8 cellular contexts compared by ENCODE assay signal in the genomic region with DNA sequence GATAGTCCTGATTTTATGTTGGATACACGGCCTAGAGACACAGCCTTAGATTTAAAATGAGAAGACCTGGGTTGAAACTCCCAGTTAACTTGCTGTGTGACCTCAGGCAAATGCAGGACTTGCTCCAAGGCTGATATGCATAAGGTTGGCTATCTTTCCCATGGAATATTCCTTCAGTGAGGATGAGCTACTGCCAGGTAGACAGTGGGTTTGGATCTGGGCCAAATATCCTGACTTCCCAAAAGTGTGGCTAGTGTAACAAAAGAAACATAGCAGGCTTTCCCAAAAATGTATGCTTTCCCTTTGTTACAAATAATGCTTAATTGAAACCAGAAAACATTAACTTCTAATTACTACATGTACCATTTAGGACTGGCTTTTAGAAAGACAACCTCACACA. TPM values are rescaled to one million over a fixed set of nuclear protein-coding genes. Genes with fewer than 3 reads are reported as not detected.
A peak's percentile ranks its signal among the peaks of the same experiment; 100 is the strongest.
DNase-seq lines count a peak whose midpoint lies in the region; ATAC-seq and TF ChIP-seq lines count a peak whose summit lies in the region.

No MANE protein-coding gene starts in this region.

- ATAC-seq in HG03571 (IDR thresholded peaks at IDR 0.05; ENCODE audit: unreplicated experiment): no peak

- H3K36me3 ChIP-seq in mesenchymal stem cell (ENCODE audit: control insufficient read depth in 1 of 2, insufficient read depth in 2 of 2, low read depth in 1 of 2, low read length in 2 of 2): peaks cover 0 to 5% of the 10 kb centered on the region in 2 experiments
- no peaks in the 10 kb centered on the region for H3K36me3 ChIP-seq in tibial nerve

- H3K18ac ChIP-seq in mesenchymal stem cell (ENCODE audit: low read depth in 1 of 2, low read length in 2 of 2): no peak overlapping the region

- H3K9me3 Mint-ChIP-seq in activated naive CD4-positive, alpha-beta T cell treated with anti-CD3 and anti-CD28 coated beads for 36 hours: no peaks in the 10 kb centered on the region

- no peaks in the 10 kb centered on the region for H3K9me3 ChIP-seq in mesenchymal stem cell (ENCODE audit: control insufficient read depth, low read length)
- no peaks in the 10 kb centered on the region for H3K9me3 ChIP-seq in tibial nerve

- H3K4me2 ChIP-seq in mesenchymal stem cell (ENCODE audit: low read length, poor library complexity, severe bottlenecking): peak overlapping the region; percentile 54

- no peaks in the 10 kb centered on the region for H3K27me3 ChIP-seq in mesenchymal stem cell (ENCODE audit: control insufficient read depth in 1 of 2, insufficient read depth in 1 of 2, low read length in 2 of 2)
- H3K27me3 ChIP-seq in tibial nerve: no peaks in the 10 kb centered on the region

- peaks cover 9% of the 10 kb centered on the region for H3K79me1 ChIP-seq in mesenchymal stem cell (replicated peaks; ENCODE audit: low read length, poor library complexity, severe bottlenecking)

- no peak overlapping the region for H4K8ac ChIP-seq in mesenchymal stem cell (ENCODE audit: low read length)

- no peak overlapping the region for H2BK120ac ChIP-seq in mesenchymal stem cell (ENCODE audit: low read depth, low read length)

- intact Hi-C loops in activated naive CD4-positive, alpha-beta T cell treated with anti-CD3 and anti-CD28 coated beads for 36 hours (cut with micrococcal nuclease): no loop called here

- peak overlapping the region; percentile 92 for H3K27ac Mint-ChIP-seq in activated naive CD4-positive, alpha-beta T cell treated with anti-CD3 and anti-CD28 coated beads for 36 hours

- no peaks in the 10 kb centered on the region for H3K27me3 Mint-ChIP-seq in activated naive CD4-positive, alpha-beta T cell treated with anti-CD3 and anti-CD28 coated beads for 36 hours (ENCODE audit: low read depth)

- H3K4me3 ChIP-seq in mesenchymal stem cell (ENCODE audit: insufficient read depth in 1 of 2, low read depth in 1 of 2, low read length in 2 of 2): peak overlapping the region in 1 of 2 experiments; percentile 90
- H3K4me3 ChIP-seq in tibial nerve: peak overlapping the region in 2 of 4 donors; percentile 72 to 92

- peak overlapping the region; percentile 37 for H2BK5ac ChIP-seq in mesenchymal stem cell (ENCODE audit: low read depth, low read length, poor library complexity, severe bottlenecking)

- TF ChIP-seq CTCF in tibial nerve (IDR thresholded peaks at IDR 0.05): no peak

- peak overlapping the region in 1 of 2 experiments; percentile 63 for H2BK12ac ChIP-seq in mesenchymal stem cell (ENCODE audit: low read length in 2 of 2)

- TF ChIP-seq POLR2A in tibial nerve (IDR thresholded peaks at IDR 0.05): no peak

- H3K4ac ChIP-seq in mesenchymal stem cell (ENCODE audit: low read depth in 1 of 2, low read length in 2 of 2): no peak overlapping the region

- H3K23ac ChIP-seq in mesenchymal stem cell (ENCODE audit: low read length in 2 of 2): no peak overlapping the region

- 91% methylated on average over 1 of the region's 1 CpG for WGBS in mesenchymal stem cell
- 33 to 53% methylated on average over 1 of the region's 1 CpG for WGBS in tibial nerve, 2 donors

- H3K14ac ChIP-seq in mesenchymal stem cell (ENCODE audit: low read length in 2 of 2): no peak overlapping the region

- H2AFZ ChIP-seq in mesenchymal stem cell (ENCODE audit: low read depth, low read length): no peak overlapping the region

- peak overlapping the region; percentile 91 for H3K9ac ChIP-seq in mesenchymal stem cell (ENCODE audit: low read length)

- H3K4me3 Mint-ChIP-seq in activated naive CD4-positive, alpha-beta T cell treated with anti-CD3 and anti-CD28 coated beads for 36 hours: peak overlapping the region; percentile 88

- CTCF ChIA-PET in activated naive CD4-positive, alpha-beta T cell treated with anti-CD3 and anti-CD28 coated beads for 36 hours (lab: Charles Lee): interaction anchor here (0.6 to 1.7 kb wide), 4 partner anchors 8 to 225 kb away, joined by 3 to 5 read pairs (median 4); partner anchors contain the start of gene TRMO

- H4K91ac ChIP-seq in mesenchymal stem cell (ENCODE audit: low read length): no peak overlapping the region

- TF ChIP-seq EP300 in tibial nerve (IDR thresholded peaks at IDR 0.05): no peak

- no peak overlapping the region for H2BK15ac ChIP-seq in mesenchymal stem cell (ENCODE audit: low read depth, poor library complexity, severe bottlenecking)

- DNase-seq in activated naive CD4-positive, alpha-beta T cell treated with anti-CD3 and anti-CD28 coated beads for 36 hours: no peak
- DNase-seq in activated naive CD4-positive, alpha-beta T cell (lab: John Stamatoyannopoulos, UW): no peak
- DNase-seq in mesenchymal stem cell (no peak), tibial nerve (ENCODE audit: low spot score in 2 of 2) (no peak), NCI-H2227 (lab: John Stamatoyannopoulos, UW; ENCODE audit: unreplicated experiment) (no peak)
- DNase-seq in activated CD4-positive, alpha-beta T cell treated with anti-CD3 and anti-CD28 coated beads for 1 hour: no peak

- H3K27ac ChIP-seq in angular gyrus (ENCODE audit: low read depth, low read length) (peak overlapping the region; percentile 90), mesenchymal stem cell (ENCODE audit: low read length, poor library complexity, severe bottlenecking) (no peak overlapping the region), tibial nerve (peak overlapping the region; percentile 89 to 94 (median 92))

- H3K36me3 Mint-ChIP-seq in activated naive CD4-positive, alpha-beta T cell treated with anti-CD3 and anti-CD28 coated beads for 36 hours (ENCODE audit: low read depth): no peaks in the 10 kb centered on the region

- H3K4me1 Mint-ChIP-seq in activated naive CD4-positive, alpha-beta T cell treated with anti-CD3 and anti-CD28 coated beads for 36 hours (ENCODE audit: low read depth): peaks cover 55% of the 10 kb centered on the region

- H2AK5ac ChIP-seq in mesenchymal stem cell (ENCODE audit: low read length, severe bottlenecking): peak overlapping the region; percentile 32

- H3K4me1 ChIP-seq in mesenchymal stem cell (ENCODE audit: control insufficient read depth, insufficient read depth, low read depth, low read length): peaks cover 5% of the 10 kb centered on the region
- peaks cover 0 to 43% (median 18%) of the 10 kb centered on the region in 4 donors for H3K4me1 ChIP-seq in tibial nerve

RNA-seq across cellular contexts. Expression of gene XPA, which starts 0.7 kb away (rescaled TPM):
- total RNA-seq in activated naive CD4-positive, alpha-beta T cell treated with anti-CD3 and anti-CD28 coated beads for 36 hours: 1 to 10 TPM; 5.8 to 6.0 TPM
- polyA plus RNA-seq in mesenchymal stem cell (2013, experiment 1 of 2): 20.0 TPM
- polyA plus RNA-seq in mesenchymal stem cell (2013, experiment 2 of 2): 20.4 TPM
- 10 to 100 TPM; 16.6 to 27.8 (median 20.0) TPM for total RNA-seq in tibial nerve
